8 cellular contexts compared by ENCODE assay signal in the genomic region with DNA sequence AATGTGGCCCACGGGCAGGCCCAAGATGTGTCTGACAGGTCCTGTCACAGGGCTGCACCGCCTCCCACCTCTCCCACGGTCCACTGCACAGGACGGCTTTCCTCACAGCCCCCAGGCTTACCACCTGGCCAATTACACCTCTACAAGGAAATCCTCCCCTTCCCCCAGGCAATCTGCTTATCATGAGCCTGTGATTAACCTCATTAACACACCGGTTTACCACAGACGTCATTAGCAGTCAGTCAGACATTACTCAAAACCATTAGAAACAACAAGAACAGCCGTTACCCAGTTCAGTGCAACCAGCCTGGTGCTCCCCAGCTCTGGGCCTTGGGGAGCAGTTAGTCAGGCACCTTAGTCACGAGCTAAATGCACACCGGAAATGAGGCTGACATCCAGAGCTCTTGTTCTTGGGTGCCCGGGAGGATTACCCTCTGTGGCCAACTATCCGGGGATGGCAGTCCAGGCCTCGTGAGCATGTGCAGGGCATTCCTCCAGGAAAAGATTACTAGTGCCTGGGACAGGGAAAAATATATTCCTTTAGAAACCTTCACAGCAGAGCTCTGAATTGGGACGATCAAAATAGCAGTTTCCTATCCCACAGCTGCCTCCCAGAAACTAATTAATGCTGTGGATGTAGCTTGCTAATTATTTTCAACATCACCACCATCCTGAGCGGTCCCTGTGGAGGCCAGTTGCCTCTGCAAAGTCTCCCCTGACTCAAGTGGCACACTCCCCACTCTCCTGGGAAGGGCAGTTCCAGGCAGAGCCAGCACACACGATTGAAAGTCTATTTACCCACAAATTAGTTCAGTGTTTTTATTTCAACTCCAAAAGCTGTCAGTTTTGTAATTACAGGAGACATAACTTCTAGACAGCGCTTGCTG. TPM values are rescaled to one million over a fixed set of nuclear protein-coding genes. Genes with fewer than 3 reads are reported as not detected.
DNase-seq lines count a peak whose midpoint lies in the region; ATAC-seq and TF ChIP-seq lines count a peak whose summit lies in the region.

No MANE protein-coding gene starts in this region.

- intact Hi-C loops in OCI-LY7 (cut with micrococcal nuclease; ENCODE audit: unreplicated experiment) (no loop called here), left ventricle myocardium inferior (cut with micrococcal nuclease) (no loop called here)

- POLR2A ChIA-PET in OCI-LY7 (lab: Charles Lee), result interaction anchor here (0.6 to 1.2 kb wide), 7 partner anchors 15 to 723 kb away, joined by 3 to 5 read pairs (median 4); a partner anchor contains a TSS

- CTCF ChIA-PET in OCI-LY7 (lab: Charles Lee; ENCODE audit: unreplicated experiment), result interaction anchor here (0.8 kb wide), 1 partner anchor 43 kb away, joined by 3 read pairs; no protein-coding TSS in a partner anchor

- H3K27me3 ChIP-seq in ACC112 (ENCODE audit: insufficient read depth, low read length), result no peaks in the 10 kb centered on the region
- no peaks in the 10 kb centered on the region for H3K27me3 ChIP-seq in left ventricle myocardium inferior (ENCODE audit: low read depth)

- ATAC-seq in HG02571 (IDR thresholded peaks at IDR 0.05; ENCODE audit: unreplicated experiment), result peak; percentile 67
- no peak for ATAC-seq in HG03460 (IDR thresholded peaks at IDR 0.05; ENCODE audit: unreplicated experiment)

- H3K27ac ChIP-seq in ACC112 (ENCODE audit: low read depth, low read length) (peak overlapping the region; percentile 38; the same call in 1 of the 2 replicates), OCI-LY7 (ENCODE audit: low read depth, low read length, poor library complexity, severe bottlenecking) (peak overlapping the region; percentile 41), left ventricle myocardium inferior (replicated peaks) (peak overlapping the region; percentile 39)

- no peaks in the 10 kb centered on the region for H4K20me1 ChIP-seq in OCI-LY7 (ENCODE audit: insufficient read depth, low read length)

- no peak overlapping the region for H3K4me3 ChIP-seq in ACC112 (ENCODE audit: low read depth, low read length)
- H3K4me3 ChIP-seq in OCI-LY7 (ENCODE audit: low read depth, low read length, poor library complexity, severe bottlenecking), result peak overlapping the region; percentile 37
- H3K4me3 ChIP-seq in left ventricle myocardium inferior, result no peak overlapping the region

- TF ChIP-seq CTCF in OCI-LY7 (conservative IDR thresholded peaks at IDR 0.05; ENCODE audit: low read length) (no peak), left ventricle myocardium inferior (IDR thresholded peaks at IDR 0.05; ENCODE audit: borderline replicate concordance) (no peak)

- no peaks in the 10 kb centered on the region for H3K9me2 ChIP-seq in OCI-LY7 (ENCODE audit: insufficient read depth, low read length)

- BruUV-seq in OCI-LY7 (replicated peaks; lab: Mats Ljungman, UMichigan), result no TSS peak

- no peak overlapping the region for H2AFZ ChIP-seq in ACC112 (ENCODE audit: low read length, unreplicated experiment)
- peak overlapping the region; percentile 65 for H2AFZ ChIP-seq in OCI-LY7 (ENCODE audit: low read length)

- H3K4me2 ChIP-seq in OCI-LY7 (ENCODE audit: low read length), result peak overlapping the region; percentile 66

- H3K9me3 ChIP-seq in OCI-LY7 (ENCODE audit: low read length) (no peaks in the 10 kb centered on the region), left ventricle myocardium inferior (replicated peaks) (no peaks in the 10 kb centered on the region)

- DNase-seq in OCI-LY7 (ENCODE audit: low spot score) (peak; percentile 71), left ventricle myocardium inferior (no peak), NCI-H187 (lab: John Stamatoyannopoulos, UW) (no peak), DMS114 treated with DMSO at 0.1 percent for 48 hours (lab: John Stamatoyannopoulos, UW; ENCODE audit: unreplicated experiment) (no peak), MV-4-11 (lab: John Stamatoyannopoulos, UW) (no peak)

- H3K4me1 ChIP-seq in ACC112 (ENCODE audit: control insufficient read depth, insufficient read depth, low read length, unreplicated experiment), result peaks cover 22% of the 10 kb centered on the region
- peaks cover 19% of the 10 kb centered on the region for H3K4me1 ChIP-seq in OCI-LY7 (ENCODE audit: insufficient read depth, low read length, poor library complexity, severe bottlenecking)
- H3K4me1 ChIP-seq in left ventricle myocardium inferior, result peaks cover 30% of the 10 kb centered on the region

- H3K36me3 ChIP-seq in ACC112 (ENCODE audit: insufficient read depth, low read length) (no peaks in the 10 kb centered on the region), OCI-LY7 (ENCODE audit: insufficient read depth, low read length) (no peaks in the 10 kb centered on the region), left ventricle myocardium inferior (no peaks in the 10 kb centered on the region)

- H3K79me2 ChIP-seq in ACC112 (ENCODE audit: control insufficient read depth, insufficient read depth, low read length, unreplicated experiment), result no peaks in the 10 kb centered on the region
- H3K79me2 ChIP-seq in OCI-LY7 (ENCODE audit: insufficient read depth, low read depth, low read length), result no peaks in the 10 kb centered on the region

RNA-seq across cellular contexts. Expression of a gene that starts 38.1 kb away (rescaled TPM):
- total RNA-seq in OCI-LY7 (2014; rRNA removed; shearing (Covaris generic)), result 3.3 and 4.5 TPM in 2 replicates
- total RNA-seq in OCI-LY7 (2022) (3.8 and 4.3 TPM in 2 replicates), left ventricle myocardium inferior (0.77 TPM)
